19 cellular contexts compared by ENCODE assay signal in genomic region chr3:134898315-134898714, GRCh38.
DNase-seq lines count a peak whose midpoint lies in the region; ATAC-seq and TF ChIP-seq lines count a peak whose summit lies in the region.
"Had no signal": no experiment of that assay in that cellular context is flagged by ENCODE, and none has a peak within 500 bp of the region (broad histone marks: within the 10 kb centered on the region; RNA-seq: fewer than 3 reads in every experiment).

No MANE protein-coding gene starts in this region.

- H3K27me3 ChIP-seq in MM.1S (replicated peaks; ENCODE audit: insufficient read depth, low read length) = no peaks in the 10 kb centered on the region
- H3K27me3 ChIP-seq: Peyer's patch had no signal

- H3K27ac ChIP-seq in MM.1S (ENCODE audit: low read length) = no peak overlapping the region
- H3K27ac ChIP-seq: C4-2B, HL-60, Peyer's patch, SK-N-MC had no signal

- H3K9ac ChIP-seq in MM.1S (ENCODE audit: low read length) = no peak overlapping the region

- H3K4me1 ChIP-seq in MM.1S (ENCODE audit: low read length) = no peaks in the 10 kb centered on the region
- H3K4me1 ChIP-seq: HAP-1, Peyer's patch had no signal

- no peak for ATAC-seq in sciatic nerve
- ATAC-seq: Right ventricle myocardium inferior had no signal

- no peak for TF ChIP-seq CTCF in MM.1S (IDR thresholded peaks at IDR 0.05; ENCODE audit: low read length)

- no peak overlapping the region for H2AFZ ChIP-seq in MM.1S (ENCODE audit: low read length)

- H3F3A ChIP-seq in MM.1S (ENCODE audit: insufficient read depth, low read length) = no peaks in the 10 kb centered on the region

- H3K4me3 ChIP-seq in MM.1S (ENCODE audit: low read length) = no peak overlapping the region
- H3K4me3 ChIP-seq: HAP-1, Peyer's patch, SK-N-MC had no signal

- no peaks in the 10 kb centered on the region for H3K79me2 ChIP-seq in MM.1S (ENCODE audit: low read length)

- in situ Hi-C loops in KBM-7 (cut with MboI; ENCODE audit: low pct_unique_long_range_greater_than_20kb, low sequenced_read_pairs) = no loop called here

- intact Hi-C loops in sciatic nerve (cut with DNase I) = no loop called here

- DNase-seq in NCI-H2081 (lab: John Stamatoyannopoulos, UW) (peak; percentile 22 to 43), NCI-H2081 treated with DMSO at 0.1 percent for 48 hours (lab: John Stamatoyannopoulos, UW) (no peak), NCI-H1105 treated with DMSO at 0.1 percent for 48 hours (lab: John Stamatoyannopoulos, UW) (peak; percentile 66), NCI-H2171 treated with DMSO at 0.1 percent for 48 hours (lab: John Stamatoyannopoulos, UW) (peak; percentile 98), sciatic nerve (ENCODE audit: low spot score) (peak; percentile 12), MM.1S (no peak), KBM-7 (no peak), amygdala (lab: John Stamatoyannopoulos, UW) (no peak)
- DNase-seq: EL, MV-4-11, NCI-H510A treated with DMSO at 0.1 percent for 48 hours, Peyer's patch, T-helper 1 cell, T1000 had no signal

- no peaks in the 10 kb centered on the region for H4K20me1 ChIP-seq in MM.1S (ENCODE audit: insufficient read depth, low read length)

- no peak overlapping the region for H3K4me2 ChIP-seq in MM.1S (ENCODE audit: low read depth, low read length)

- no peaks in the 10 kb centered on the region for H3K9me2 ChIP-seq in MM.1S (replicated peaks; ENCODE audit: insufficient read depth, low read length)

- no peaks in the 10 kb centered on the region for H3K36me3 ChIP-seq in MM.1S (replicated peaks; ENCODE audit: insufficient read depth, low read length)
- H3K36me3 ChIP-seq: HAP-1, Peyer's patch had no signal

- no peaks in the 10 kb centered on the region for H3K9me3 ChIP-seq in MM.1S (replicated peaks; ENCODE audit: insufficient read depth, low read length)
- H3K9me3 ChIP-seq: HAP-1, Peyer's patch had no signal

Comparison
In these comparisons a context has a peak if more than half of its experiments do, and no peak if none do; other contexts are left out.
1. DNase-seq: peak in NCI-H2081 (2 of 2), NCI-H1105 treated with DMSO at 0.1 percent for 48 hours (single experiment), NCI-H2171 treated with DMSO at 0.1 percent for 48 hours (single experiment) and sciatic nerve (single experiment); none in NCI-H2081 treated with DMSO at 0.1 percent for 48 hours (single experiment), MM.1S (single experiment), KBM-7 (single experiment) and amygdala (0 of 56).